In the genomic region with DNA sequence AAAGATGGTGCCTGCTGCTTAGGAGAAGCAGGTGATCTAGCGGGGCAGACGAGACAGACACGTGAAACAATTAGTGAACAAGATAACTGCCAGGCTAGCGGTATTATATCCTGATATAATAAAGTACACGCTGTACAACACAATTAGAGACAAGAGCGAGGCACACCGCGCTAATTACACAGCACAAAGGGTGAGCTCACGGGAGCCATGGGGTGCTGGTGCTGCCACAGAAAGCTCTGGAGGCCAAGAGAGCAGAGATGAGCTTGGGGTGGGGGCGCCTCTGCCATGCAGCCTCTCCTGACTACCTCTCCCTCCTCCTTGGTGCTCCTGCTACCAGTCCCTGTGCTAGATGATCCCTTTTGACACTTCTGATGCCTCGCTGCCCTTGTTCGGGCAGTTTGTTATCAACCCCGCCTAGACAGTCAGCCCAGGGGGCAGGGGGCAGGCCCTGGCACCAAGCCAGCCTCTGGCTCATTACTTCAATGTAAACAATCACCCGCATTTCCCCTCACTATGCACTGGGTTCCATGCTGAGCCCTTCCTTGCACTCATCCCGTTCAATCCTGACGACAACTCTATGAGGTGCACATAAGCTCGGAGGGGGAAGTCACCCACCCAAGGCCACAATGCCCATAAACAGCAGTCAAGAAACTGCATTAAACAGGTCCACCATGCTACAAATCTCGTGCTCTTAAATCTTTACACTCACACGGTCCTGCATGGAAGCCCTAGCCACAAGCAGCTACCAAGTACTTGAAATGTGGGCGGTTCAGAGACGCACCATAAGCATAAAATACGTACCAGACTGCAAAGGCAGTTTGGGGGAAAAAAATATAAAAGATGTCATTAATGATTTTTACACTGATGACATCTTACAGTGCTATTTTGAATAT, we compare ENCODE assay signal across 1 cellular context.
TF ChIP-seq lines count a peak whose summit lies in the region.

No MANE protein-coding gene starts in this region.

TF ChIP-seq in GM23338, 12 proteins besides CTCF, POLR2A, EP300 and RAD21 (continued from another document):
- TF ChIP-seq, protein P1, sequence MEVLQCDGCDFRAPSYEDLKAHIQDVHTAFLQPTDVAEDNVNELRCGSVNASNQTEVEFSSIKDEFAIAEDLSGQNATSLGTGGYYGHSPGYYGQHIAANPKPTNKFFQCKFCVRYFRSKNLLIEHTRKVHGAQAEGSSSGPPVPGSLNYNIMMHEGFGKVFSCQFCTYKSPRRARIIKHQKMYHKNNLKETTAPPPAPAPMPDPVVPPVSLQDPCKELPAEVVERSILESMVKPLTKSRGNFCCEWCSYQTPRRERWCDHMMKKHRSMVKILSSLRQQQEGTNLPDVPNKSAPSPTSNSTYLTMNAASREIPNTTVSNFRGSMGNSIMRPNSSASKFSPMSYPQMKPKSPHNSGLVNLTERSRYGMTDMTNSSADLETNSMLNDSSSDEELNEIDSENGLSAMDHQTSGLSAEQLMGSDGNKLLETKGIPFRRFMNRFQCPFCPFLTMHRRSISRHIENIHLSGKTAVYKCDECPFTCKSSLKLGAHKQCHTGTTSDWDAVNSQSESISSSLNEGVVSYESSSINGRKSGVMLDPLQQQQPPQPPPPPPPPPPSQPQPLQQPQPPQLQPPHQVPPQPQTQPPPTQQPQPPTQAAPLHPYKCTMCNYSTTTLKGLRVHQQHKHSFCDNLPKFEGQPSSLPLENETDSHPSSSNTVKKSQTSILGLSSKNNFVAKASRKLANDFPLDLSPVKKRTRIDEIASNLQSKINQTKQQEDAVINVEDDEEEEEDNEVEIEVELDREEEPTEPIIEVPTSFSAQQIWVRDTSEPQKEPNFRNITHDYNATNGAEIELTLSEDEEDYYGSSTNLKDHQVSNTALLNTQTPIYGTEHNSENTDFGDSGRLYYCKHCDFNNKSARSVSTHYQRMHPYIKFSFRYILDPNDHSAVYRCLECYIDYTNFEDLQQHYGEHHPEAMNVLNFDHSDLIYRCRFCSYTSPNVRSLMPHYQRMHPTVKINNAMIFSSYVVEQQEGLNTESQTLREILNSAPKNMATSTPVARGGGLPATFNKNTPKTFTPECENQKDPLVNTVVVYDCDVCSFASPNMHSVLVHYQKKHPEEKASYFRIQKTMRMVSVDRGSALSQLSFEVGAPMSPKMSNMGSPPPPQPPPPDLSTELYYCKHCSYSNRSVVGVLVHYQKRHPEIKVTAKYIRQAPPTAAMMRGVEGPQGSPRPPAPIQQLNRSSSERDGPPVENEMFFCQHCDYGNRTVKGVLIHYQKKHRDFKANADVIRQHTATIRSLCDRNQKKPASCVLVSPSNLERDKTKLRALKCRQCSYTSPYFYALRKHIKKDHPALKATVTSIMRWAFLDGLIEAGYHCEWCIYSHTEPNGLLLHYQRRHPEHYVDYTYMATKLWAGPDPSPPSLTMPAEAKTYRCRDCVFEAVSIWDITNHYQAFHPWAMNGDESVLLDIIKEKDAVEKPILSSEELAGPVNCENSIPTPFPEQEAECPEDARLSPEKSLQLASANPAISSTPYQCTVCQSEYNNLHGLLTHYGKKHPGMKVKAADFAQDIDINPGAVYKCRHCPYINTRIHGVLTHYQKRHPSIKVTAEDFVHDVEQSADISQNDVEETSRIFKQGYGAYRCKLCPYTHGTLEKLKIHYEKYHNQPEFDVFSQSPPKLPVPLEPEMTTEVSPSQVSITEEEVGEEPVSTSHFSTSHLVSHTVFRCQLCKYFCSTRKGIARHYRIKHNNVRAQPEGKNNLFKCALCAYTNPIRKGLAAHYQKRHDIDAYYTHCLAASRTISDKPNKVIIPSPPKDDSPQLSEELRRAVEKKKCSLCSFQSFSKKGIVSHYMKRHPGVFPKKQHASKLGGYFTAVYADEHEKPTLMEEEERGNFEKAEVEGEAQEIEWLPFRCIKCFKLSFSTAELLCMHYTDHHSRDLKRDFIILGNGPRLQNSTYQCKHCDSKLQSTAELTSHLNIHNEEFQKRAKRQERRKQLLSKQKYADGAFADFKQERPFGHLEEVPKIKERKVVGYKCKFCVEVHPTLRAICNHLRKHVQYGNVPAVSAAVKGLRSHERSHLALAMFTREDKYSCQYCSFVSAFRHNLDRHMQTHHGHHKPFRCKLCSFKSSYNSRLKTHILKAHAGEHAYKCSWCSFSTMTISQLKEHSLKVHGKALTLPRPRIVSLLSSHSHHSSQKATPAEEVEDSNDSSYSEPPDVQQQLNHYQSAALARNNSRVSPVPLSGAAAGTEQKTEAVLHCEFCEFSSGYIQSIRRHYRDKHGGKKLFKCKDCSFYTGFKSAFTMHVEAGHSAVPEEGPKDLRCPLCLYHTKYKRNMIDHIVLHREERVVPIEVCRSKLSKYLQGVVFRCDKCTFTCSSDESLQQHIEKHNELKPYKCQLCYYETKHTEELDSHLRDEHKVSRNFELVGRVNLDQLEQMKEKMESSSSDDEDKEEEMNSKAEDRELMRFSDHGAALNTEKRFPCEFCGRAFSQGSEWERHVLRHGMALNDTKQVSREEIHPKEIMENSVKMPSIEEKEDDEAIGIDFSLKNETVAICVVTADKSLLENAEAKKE (CRISPR knock-in tag; IDR thresholded peaks at IDR 0.05), result no peak
- no peak for TF ChIP-seq NANOG (IDR thresholded peaks at IDR 0.05; ENCODE audit: borderline replicate concordance)
